In the genomic region with DNA sequence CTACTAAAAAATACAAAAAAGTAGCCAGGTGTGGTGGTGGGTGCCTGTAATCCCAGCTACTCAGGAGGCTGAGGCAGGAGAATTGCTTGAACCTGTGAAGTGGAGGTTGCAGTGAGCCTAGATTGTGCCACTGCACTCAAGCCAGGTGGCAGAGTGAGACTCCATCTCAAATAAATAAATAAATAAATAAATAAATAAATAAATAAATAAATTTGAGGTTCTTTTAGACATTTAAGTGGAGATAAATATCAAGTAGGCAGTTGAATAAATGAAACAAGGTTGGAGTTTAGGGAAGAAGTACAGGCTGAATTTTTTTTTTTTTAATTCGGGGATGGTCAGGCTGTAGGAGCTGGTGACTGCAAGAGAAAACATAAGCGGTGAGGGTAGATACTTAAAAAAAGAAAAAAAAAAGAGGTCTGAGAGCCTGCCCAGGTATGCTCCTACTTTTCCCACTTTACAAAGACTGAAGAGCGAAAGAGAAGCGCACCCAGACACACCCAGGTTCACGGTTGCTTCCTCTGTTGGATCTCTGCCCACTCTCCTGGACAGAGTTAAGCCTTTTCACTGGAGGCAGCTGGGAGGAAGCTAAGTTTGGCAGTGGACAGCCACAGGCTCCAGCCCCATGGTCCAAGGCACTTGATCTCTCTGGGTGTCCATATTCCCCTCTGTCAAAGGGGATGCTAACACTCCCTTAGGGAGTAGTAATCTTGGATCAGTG, we compare ENCODE assay signal across 1 cellular context.
TF ChIP-seq lines count a peak whose summit lies in the region.

No MANE protein-coding gene starts in this region.

TF ChIP-seq in GM23338, 12 proteins besides CTCF, POLR2A, EP300 and RAD21 (continued from another document):
- TF ChIP-seq, protein P1, sequence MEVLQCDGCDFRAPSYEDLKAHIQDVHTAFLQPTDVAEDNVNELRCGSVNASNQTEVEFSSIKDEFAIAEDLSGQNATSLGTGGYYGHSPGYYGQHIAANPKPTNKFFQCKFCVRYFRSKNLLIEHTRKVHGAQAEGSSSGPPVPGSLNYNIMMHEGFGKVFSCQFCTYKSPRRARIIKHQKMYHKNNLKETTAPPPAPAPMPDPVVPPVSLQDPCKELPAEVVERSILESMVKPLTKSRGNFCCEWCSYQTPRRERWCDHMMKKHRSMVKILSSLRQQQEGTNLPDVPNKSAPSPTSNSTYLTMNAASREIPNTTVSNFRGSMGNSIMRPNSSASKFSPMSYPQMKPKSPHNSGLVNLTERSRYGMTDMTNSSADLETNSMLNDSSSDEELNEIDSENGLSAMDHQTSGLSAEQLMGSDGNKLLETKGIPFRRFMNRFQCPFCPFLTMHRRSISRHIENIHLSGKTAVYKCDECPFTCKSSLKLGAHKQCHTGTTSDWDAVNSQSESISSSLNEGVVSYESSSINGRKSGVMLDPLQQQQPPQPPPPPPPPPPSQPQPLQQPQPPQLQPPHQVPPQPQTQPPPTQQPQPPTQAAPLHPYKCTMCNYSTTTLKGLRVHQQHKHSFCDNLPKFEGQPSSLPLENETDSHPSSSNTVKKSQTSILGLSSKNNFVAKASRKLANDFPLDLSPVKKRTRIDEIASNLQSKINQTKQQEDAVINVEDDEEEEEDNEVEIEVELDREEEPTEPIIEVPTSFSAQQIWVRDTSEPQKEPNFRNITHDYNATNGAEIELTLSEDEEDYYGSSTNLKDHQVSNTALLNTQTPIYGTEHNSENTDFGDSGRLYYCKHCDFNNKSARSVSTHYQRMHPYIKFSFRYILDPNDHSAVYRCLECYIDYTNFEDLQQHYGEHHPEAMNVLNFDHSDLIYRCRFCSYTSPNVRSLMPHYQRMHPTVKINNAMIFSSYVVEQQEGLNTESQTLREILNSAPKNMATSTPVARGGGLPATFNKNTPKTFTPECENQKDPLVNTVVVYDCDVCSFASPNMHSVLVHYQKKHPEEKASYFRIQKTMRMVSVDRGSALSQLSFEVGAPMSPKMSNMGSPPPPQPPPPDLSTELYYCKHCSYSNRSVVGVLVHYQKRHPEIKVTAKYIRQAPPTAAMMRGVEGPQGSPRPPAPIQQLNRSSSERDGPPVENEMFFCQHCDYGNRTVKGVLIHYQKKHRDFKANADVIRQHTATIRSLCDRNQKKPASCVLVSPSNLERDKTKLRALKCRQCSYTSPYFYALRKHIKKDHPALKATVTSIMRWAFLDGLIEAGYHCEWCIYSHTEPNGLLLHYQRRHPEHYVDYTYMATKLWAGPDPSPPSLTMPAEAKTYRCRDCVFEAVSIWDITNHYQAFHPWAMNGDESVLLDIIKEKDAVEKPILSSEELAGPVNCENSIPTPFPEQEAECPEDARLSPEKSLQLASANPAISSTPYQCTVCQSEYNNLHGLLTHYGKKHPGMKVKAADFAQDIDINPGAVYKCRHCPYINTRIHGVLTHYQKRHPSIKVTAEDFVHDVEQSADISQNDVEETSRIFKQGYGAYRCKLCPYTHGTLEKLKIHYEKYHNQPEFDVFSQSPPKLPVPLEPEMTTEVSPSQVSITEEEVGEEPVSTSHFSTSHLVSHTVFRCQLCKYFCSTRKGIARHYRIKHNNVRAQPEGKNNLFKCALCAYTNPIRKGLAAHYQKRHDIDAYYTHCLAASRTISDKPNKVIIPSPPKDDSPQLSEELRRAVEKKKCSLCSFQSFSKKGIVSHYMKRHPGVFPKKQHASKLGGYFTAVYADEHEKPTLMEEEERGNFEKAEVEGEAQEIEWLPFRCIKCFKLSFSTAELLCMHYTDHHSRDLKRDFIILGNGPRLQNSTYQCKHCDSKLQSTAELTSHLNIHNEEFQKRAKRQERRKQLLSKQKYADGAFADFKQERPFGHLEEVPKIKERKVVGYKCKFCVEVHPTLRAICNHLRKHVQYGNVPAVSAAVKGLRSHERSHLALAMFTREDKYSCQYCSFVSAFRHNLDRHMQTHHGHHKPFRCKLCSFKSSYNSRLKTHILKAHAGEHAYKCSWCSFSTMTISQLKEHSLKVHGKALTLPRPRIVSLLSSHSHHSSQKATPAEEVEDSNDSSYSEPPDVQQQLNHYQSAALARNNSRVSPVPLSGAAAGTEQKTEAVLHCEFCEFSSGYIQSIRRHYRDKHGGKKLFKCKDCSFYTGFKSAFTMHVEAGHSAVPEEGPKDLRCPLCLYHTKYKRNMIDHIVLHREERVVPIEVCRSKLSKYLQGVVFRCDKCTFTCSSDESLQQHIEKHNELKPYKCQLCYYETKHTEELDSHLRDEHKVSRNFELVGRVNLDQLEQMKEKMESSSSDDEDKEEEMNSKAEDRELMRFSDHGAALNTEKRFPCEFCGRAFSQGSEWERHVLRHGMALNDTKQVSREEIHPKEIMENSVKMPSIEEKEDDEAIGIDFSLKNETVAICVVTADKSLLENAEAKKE (CRISPR knock-in tag; IDR thresholded peaks at IDR 0.05) = no peak
- TF ChIP-seq EZH2 (IDR thresholded peaks at IDR 0.05; ENCODE audit: low read depth, unreplicated experiment) = no peak
